In genomic region chr13:41452462-41452861, GRCh38 we compare ENCODE assay signal across 19 cellular contexts. TPM values are rescaled to one million over a fixed set of nuclear protein-coding genes. Genes with fewer than 3 reads are reported as not detected.
DNase-seq lines count a peak whose midpoint lies in the region; ATAC-seq and TF ChIP-seq lines count a peak whose summit lies in the region.
"Had no signal": no experiment of that assay in that cellular context is flagged by ENCODE, and none has a peak within 500 bp of the region (broad histone marks: within the 10 kb centered on the region; RNA-seq: fewer than 3 reads in every experiment).

No MANE protein-coding gene starts in this region.

- H3K36me3 ChIP-seq in RWPE2 (ENCODE audit: low read depth), result no peaks in the 10 kb centered on the region
- H3K36me3 ChIP-seq: Peyer's patch had no signal

- intact Hi-C loops in activated CD4-positive, alpha-beta T cell treated with anti-CD3 and anti-CD28 coated beads, Interleukin-2, amount 10 ng/mL, durations not matched to agents 24 days and 14 days (cut with micrococcal nuclease), result no loop called here

- TF ChIP-seq CTCF in RWPE2 (IDR thresholded peaks at IDR 0.05; ENCODE audit: poor library complexity, severe bottlenecking), result no peak

- no peak overlapping the region for H3K4me3 ChIP-seq in RWPE2 (ENCODE audit: severe bottlenecking)
- H3K4me3 ChIP-seq: GM23338, Peyer's patch had no signal

- peaks cover 12% of the 10 kb centered on the region for H3K4me1 Mint-ChIP-seq in activated CD4-positive, alpha-beta T cell treated with anti-CD3 and anti-CD28 coated beads, Interleukin-2, amount 10 ng/mL, durations not matched to agents 24 days and 14 days
- H3K4me1 Mint-ChIP-seq in stimulated activated effector memory CD8-positive, alpha-beta T cell treated with anti-CD3 and anti-CD28 coated beads, Interleukin-12 subunit alpha, Interleukin-12 subunit beta, amount 100 ng/mL, for 72 hours, result peaks cover 23% of the 10 kb centered on the region
- H3K4me1 Mint-ChIP-seq: GM23338 had no signal

- H3K36me3 Mint-ChIP-seq in activated CD4-positive, alpha-beta T cell treated with anti-CD3 and anti-CD28 coated beads, Interleukin-2, amount 10 ng/mL, durations not matched to agents 24 days and 14 days (ENCODE audit: low read depth), result no peaks in the 10 kb centered on the region
- peaks cover 7% of the 10 kb centered on the region for H3K36me3 Mint-ChIP-seq in stimulated activated effector memory CD8-positive, alpha-beta T cell treated with anti-CD3 and anti-CD28 coated beads, Interleukin-12 subunit alpha, Interleukin-12 subunit beta, amount 100 ng/mL, for 72 hours

- H3K9me3 ChIP-seq in RWPE2 (ENCODE audit: severe bottlenecking), result no peaks in the 10 kb centered on the region

- no peak overlapping the region for H3K27ac Mint-ChIP-seq in activated CD4-positive, alpha-beta T cell treated with anti-CD3 and anti-CD28 coated beads, Interleukin-2, amount 10 ng/mL, durations not matched to agents 24 days and 14 days
- H3K27ac Mint-ChIP-seq in stimulated activated effector memory CD8-positive, alpha-beta T cell treated with anti-CD3 and anti-CD28 coated beads, Interleukin-12 subunit alpha, Interleukin-12 subunit beta, amount 100 ng/mL, for 72 hours, result no peak overlapping the region
- H3K27ac Mint-ChIP-seq: GM23338 had no signal

- H3K27me3 Mint-ChIP-seq in activated CD4-positive, alpha-beta T cell treated with anti-CD3 and anti-CD28 coated beads, Interleukin-2, amount 10 ng/mL, durations not matched to agents 24 days and 14 days, result peaks cover 26% of the 10 kb centered on the region

- DNase-seq in activated CD4-positive, alpha-beta T cell treated with anti-CD3 and anti-CD28 coated beads, Interleukin-2, amount 10 ng/mL, durations not matched to agents 24 days and 14 days, result peak; percentile 66
- DNase-seq in activated CD4-positive, alpha-beta T cell treated with anti-CD3 and anti-CD28 coated beads, Interleukin-2, amount 50 U/mL, for 1 hour, result no peak
- DNase-seq in ELR (ENCODE audit: low read depth), result peak; percentile 53
- DNase-seq in RWPE2 (ENCODE audit: low spot score), result no peak
- DNase-seq in stimulated activated effector memory CD8-positive, alpha-beta T cell treated with anti-CD3 and anti-CD28 coated beads, Interleukin-12 subunit alpha, Interleukin-12 subunit beta, amount 100 ng/mL, for 72 hours (ENCODE audit: low spot score in 2 of 2), result peak in 1 of 2 donors; percentile 61
- no peak for DNase-seq in NCI-H774 (lab: John Stamatoyannopoulos, UW)
- no peak for DNase-seq in cerebellar nuclear complex (lab: John Stamatoyannopoulos, UW)
- DNase-seq: C1 segment of cervical spinal cord, COR-L47, DMS153, MV-4-11, NCI-H1417 treated with DMSO at 0.1 percent for 48 hours, NCI-H2029, NCI-H2171 treated with DMSO at 0.1 percent for 48 hours, Peyer's patch, SHP77 treated with DMSO at 0.1 percent for 48 hours had no signal

- ATAC-seq in RWPE2 (ENCODE audit: low read depth) (peak; percentile 41; the same call in 1 of the 3 replicates), HG03196 (IDR thresholded peaks at IDR 0.05; ENCODE audit: unreplicated experiment) (no peak)
- ATAC-seq in stimulated activated effector memory CD8-positive, alpha-beta T cell treated with anti-CD3 and anti-CD28 coated beads, Interleukin-12 subunit alpha, Interleukin-12 subunit beta, amount 100 ng/mL, for 72 hours, result peak; percentile 44
- ATAC-seq: GM23338 had no signal

- no peak overlapping the region for H3K27ac ChIP-seq in RWPE2 (ENCODE audit: poor library complexity, severe bottlenecking)
- H3K27ac ChIP-seq: KMS-11, Peyer's patch had no signal

- H3K4me1 ChIP-seq in RWPE2 (ENCODE audit: insufficient read depth, poor library complexity, severe bottlenecking), result no peaks in the 10 kb centered on the region
- H3K4me1 ChIP-seq: Peyer's patch had no signal

- no peaks in the 10 kb centered on the region for H3K9me3 Mint-ChIP-seq in activated CD4-positive, alpha-beta T cell treated with anti-CD3 and anti-CD28 coated beads, Interleukin-2, amount 10 ng/mL, durations not matched to agents 24 days and 14 days
- no peaks in the 10 kb centered on the region for H3K9me3 Mint-ChIP-seq in stimulated activated effector memory CD8-positive, alpha-beta T cell treated with anti-CD3 and anti-CD28 coated beads, Interleukin-12 subunit alpha, Interleukin-12 subunit beta, amount 100 ng/mL, for 72 hours

- H3K4me3 Mint-ChIP-seq in activated CD4-positive, alpha-beta T cell treated with anti-CD3 and anti-CD28 coated beads, Interleukin-2, amount 10 ng/mL, durations not matched to agents 24 days and 14 days, result no peak overlapping the region
- no peak overlapping the region for H3K4me3 Mint-ChIP-seq in stimulated activated effector memory CD8-positive, alpha-beta T cell treated with anti-CD3 and anti-CD28 coated beads, Interleukin-12 subunit alpha, Interleukin-12 subunit beta, amount 100 ng/mL, for 72 hours
- H3K4me3 Mint-ChIP-seq: GM23338 had no signal

- peaks cover 16% of the 10 kb centered on the region for H3K27me3 ChIP-seq in RWPE2 (ENCODE audit: insufficient read depth, poor library complexity, severe bottlenecking)
- H3K27me3 ChIP-seq: Peyer's patch had no signal

RNA-seq across cellular contexts. Expression of gene RGCC, which starts 4.9 kb away (rescaled TPM):
- 113 and 117 TPM in 2 replicates for total RNA-seq in activated CD4-positive, alpha-beta T cell treated with anti-CD3 and anti-CD28 coated beads, Interleukin-2, amount 10 ng/mL, durations not matched to agents 24 days and 14 days

Comparison
In these comparisons a context has a peak if more than half of its experiments do, and no peak if none do; other contexts are left out.
1. DNase-seq: peak in activated CD4-positive, alpha-beta T cell treated with anti-CD3 and anti-CD28 coated beads, Interleukin-2, amount 10 ng/mL, durations not matched to agents 24 days and 14 days (single experiment) and ELR (single experiment); none in activated CD4-positive, alpha-beta T cell treated with anti-CD3 and anti-CD28 coated beads, Interleukin-2, amount 50 U/mL, for 1 hour (single experiment), RWPE2 (single experiment), NCI-H774 (single experiment) and cerebellar nuclear complex (0 of 2).